Comparison of ENCODE assay signal across 33 cellular contexts in genomic region chr1:177431123-177431522, GRCh38.
"Had no signal": no experiment of that assay in that cellular context is flagged by ENCODE, and none has a peak within 500 bp of the region (broad histone marks: within the 10 kb centered on the region; RNA-seq: fewer than 3 reads in every experiment).

No MANE protein-coding gene starts in this region.

- H3K27ac ChIP-seq: adrenal gland, body of pancreas, colonic mucosa, esophagus muscularis mucosa, foreskin keratinocyte, gastrocnemius medialis, heart left ventricle had no signal

- H3K27me3 Mint-ChIP-seq: activated B cell treated with CpG ODN at 0.5 μM for 24 hours; activated CD8-positive, alpha-beta T cell treated with anti-CD3 and anti-CD28 coated beads for 36 hours; activated naive CD4-positive, alpha-beta T cell treated with anti-CD3 and anti-CD28 coated beads, Interleukin-2, amount 50 U/mL, for 24 hours; activated naive CD8-positive, alpha-beta T cell treated with anti-CD3 and anti-CD28 coated beads for 36 hours; activated naive CD8-positive, alpha-beta T cell treated with anti-CD3 and anti-CD28 coated beads, Interleukin-2, amount 50 U/mL, for 24 hours; T-helper 17 cell had no signal

- H3K36me3 Mint-ChIP-seq: activated naive CD4-positive, alpha-beta T cell treated with anti-CD3 and anti-CD28 coated beads, Interleukin-2, amount 50 U/mL, for 24 hours; activated naive CD8-positive, alpha-beta T cell treated with anti-CD3 and anti-CD28 coated beads for 36 hours had no signal

- H3K27ac Mint-ChIP-seq: activated B cell treated with CpG ODN at 0.5 μM for 24 hours; activated CD8-positive, alpha-beta T cell treated with anti-CD3 and anti-CD28 coated beads for 36 hours; activated naive CD4-positive, alpha-beta T cell treated with anti-CD3 and anti-CD28 coated beads for 36 hours; activated naive CD4-positive, alpha-beta T cell treated with anti-CD3 and anti-CD28 coated beads, Interleukin-2, amount 50 U/mL, for 24 hours; activated naive CD8-positive, alpha-beta T cell treated with anti-CD3 and anti-CD28 coated beads for 36 hours; activated naive CD8-positive, alpha-beta T cell treated with anti-CD3 and anti-CD28 coated beads, Interleukin-2, amount 50 U/mL, for 24 hours; activated T-helper 1 cell treated with anti-CD3 and anti-CD28 coated beads, Interleukin-12 subunit alpha, Interleukin-12 subunit beta, Interleukin-2, Interleukin-4 antibody, amounts not matched to agents 30 ng/mL and 10 ng/mL and 1 ng/mL, durations not matched to agents 14 hours and 24 hours and 36 hours; activated T-helper 2 cell treated with anti-CD3 and anti-CD28 coated beads, Interferon-gamma antibody, Interleukin-2, Interleukin-4, amounts not matched to agents 10 μg/mL and 5 μg/mL and 100 μg/mL, durations not matched to agents 14 hours and 24 hours and 36 hours; T-helper 17 cell; T-helper 2 cell treated with Interferon-gamma antibody and Interleukin-4, amounts not matched to agents 5 μg/mL and 100 μg/mL, for 36 hours had no signal

- H3K27me3 ChIP-seq: adrenal gland, body of pancreas, colonic mucosa, esophagus muscularis mucosa, foreskin keratinocyte, gastrocnemius medialis had no signal

- H3K4me1 ChIP-seq: adrenal gland, body of pancreas, colonic mucosa, esophagus muscularis mucosa, foreskin keratinocyte, gastrocnemius medialis, heart left ventricle had no signal

- H3K4me3 Mint-ChIP-seq: activated B cell treated with CpG ODN at 0.5 μM for 24 hours; activated CD8-positive, alpha-beta T cell treated with anti-CD3 and anti-CD28 coated beads for 36 hours; activated naive CD4-positive, alpha-beta T cell treated with anti-CD3 and anti-CD28 coated beads for 36 hours; activated naive CD4-positive, alpha-beta T cell treated with anti-CD3 and anti-CD28 coated beads, Interleukin-2, amount 50 U/mL, for 24 hours; activated naive CD8-positive, alpha-beta T cell treated with anti-CD3 and anti-CD28 coated beads for 36 hours; activated naive CD8-positive, alpha-beta T cell treated with anti-CD3 and anti-CD28 coated beads, Interleukin-2, amount 50 U/mL, for 24 hours; activated T-helper 1 cell treated with anti-CD3 and anti-CD28 coated beads, Interleukin-12 subunit alpha, Interleukin-12 subunit beta, Interleukin-2, Interleukin-4 antibody, amounts not matched to agents 30 ng/mL and 10 ng/mL and 1 ng/mL, durations not matched to agents 14 hours and 24 hours and 36 hours; T-helper 17 cell; T-helper 2 cell treated with Interferon-gamma antibody and Interleukin-4, amounts not matched to agents 5 μg/mL and 100 μg/mL, for 36 hours had no signal

- H3K9me3 Mint-ChIP-seq: activated B cell treated with CpG ODN at 0.5 μM for 24 hours; activated naive CD8-positive, alpha-beta T cell treated with anti-CD3 and anti-CD28 coated beads for 36 hours; activated T-helper 1 cell treated with anti-CD3 and anti-CD28 coated beads, Interleukin-12 subunit alpha, Interleukin-12 subunit beta, Interleukin-2, Interleukin-4 antibody, amounts not matched to agents 30 ng/mL and 10 ng/mL and 1 ng/mL, durations not matched to agents 14 hours and 24 hours and 36 hours; activated T-helper 2 cell treated with anti-CD3 and anti-CD28 coated beads, Interferon-gamma antibody, Interleukin-2, Interleukin-4, amounts not matched to agents 10 μg/mL and 5 μg/mL and 100 μg/mL, durations not matched to agents 14 hours and 24 hours and 36 hours; T-helper 2 cell treated with Interferon-gamma antibody and Interleukin-4, amounts not matched to agents 5 μg/mL and 100 μg/mL, for 36 hours had no signal

- H3K4me3 ChIP-seq: adrenal gland, body of pancreas, colonic mucosa, esophagus muscularis mucosa, gastrocnemius medialis, heart left ventricle had no signal

- H3K36me3 ChIP-seq: adrenal gland, colonic mucosa, esophagus muscularis mucosa, gastrocnemius medialis, heart left ventricle had no signal

- H3K4me1 Mint-ChIP-seq: activated B cell treated with CpG ODN at 0.5 μM for 24 hours; activated naive CD4-positive, alpha-beta T cell treated with anti-CD3 and anti-CD28 coated beads, Interleukin-2, amount 50 U/mL, for 24 hours; activated naive CD8-positive, alpha-beta T cell treated with anti-CD3 and anti-CD28 coated beads for 36 hours; activated naive CD8-positive, alpha-beta T cell treated with anti-CD3 and anti-CD28 coated beads, Interleukin-2, amount 50 U/mL, for 24 hours; T-helper 17 cell had no signal

- ATAC-seq: activated CD4-positive, CD25-positive, alpha-beta regulatory T cell treated with anti-CD3 and anti-CD28 coated beads, Interleukin-2, amount 50 U/mL, for 24 hours; activated CD8-positive, alpha-beta T cell treated with anti-CD3 and anti-CD28 coated beads for 36 hours; activated naive CD8-positive, alpha-beta T cell treated with anti-CD3 and anti-CD28 coated beads, Interleukin-2, amount 50 U/mL, for 24 hours; body of pancreas; foreskin keratinocyte; gastrocnemius medialis; heart left ventricle; T-helper 17 cell had no signal

- FAIRE-seq: endometrium had no signal

- DNase-seq: activated B cell treated with CpG ODN at 0.5 μM for 24 hours; activated CD4-positive, alpha-beta T cell treated with anti-CD3 and anti-CD28 coated beads for 48 hours; activated CD4-positive, alpha-beta T cell treated with anti-CD3 and anti-CD28 coated beads, Interleukin-2, amount 50 U/mL, for 1 hour; activated CD4-positive, alpha-beta T cell treated with anti-CD3 and anti-CD28 coated beads, Interleukin-2, amount 50 U/mL, for 48 hours; activated CD8-positive, alpha-beta memory T cell treated with anti-CD3 and anti-CD28 coated beads for 24 hours; activated CD8-positive, alpha-beta T cell treated with anti-CD3 and anti-CD28 coated beads for 36 hours; activated effector memory CD4-positive, alpha-beta T cell treated with anti-CD3 and anti-CD28 coated beads, Interleukin-2, amount 50 U/mL, for 16 hours; activated naive CD4-positive, alpha-beta T cell treated with anti-CD3 and anti-CD28 coated beads for 36 hours; activated naive CD8-positive, alpha-beta T cell treated with anti-CD3 and anti-CD28 coated beads for 36 hours; activated naive CD8-positive, alpha-beta T cell treated with anti-CD3 and anti-CD28 coated beads, Interleukin-2, amount 50 U/mL, for 24 hours; activated T-cell treated with anti-CD3 and anti-CD28 coated beads, Interleukin-2, amount 50 U/mL, for 48 hours; adrenal gland; amygdala; aorta; body of pancreas; central memory CD4-positive, alpha-beta T cell; cerebellar nuclear complex; colonic mucosa; effector CD8-positive, alpha-beta T cell; foreskin keratinocyte; gastrocnemius medialis; glutamatergic neuron; heart left ventricle; T-helper 1 cell; T-helper 17 cell; T1000 had no signal

- H3K9me3 ChIP-seq: adrenal gland, body of pancreas, colonic mucosa, esophagus muscularis mucosa, gastrocnemius medialis, heart left ventricle had no signal
